In the genomic region with DNA sequence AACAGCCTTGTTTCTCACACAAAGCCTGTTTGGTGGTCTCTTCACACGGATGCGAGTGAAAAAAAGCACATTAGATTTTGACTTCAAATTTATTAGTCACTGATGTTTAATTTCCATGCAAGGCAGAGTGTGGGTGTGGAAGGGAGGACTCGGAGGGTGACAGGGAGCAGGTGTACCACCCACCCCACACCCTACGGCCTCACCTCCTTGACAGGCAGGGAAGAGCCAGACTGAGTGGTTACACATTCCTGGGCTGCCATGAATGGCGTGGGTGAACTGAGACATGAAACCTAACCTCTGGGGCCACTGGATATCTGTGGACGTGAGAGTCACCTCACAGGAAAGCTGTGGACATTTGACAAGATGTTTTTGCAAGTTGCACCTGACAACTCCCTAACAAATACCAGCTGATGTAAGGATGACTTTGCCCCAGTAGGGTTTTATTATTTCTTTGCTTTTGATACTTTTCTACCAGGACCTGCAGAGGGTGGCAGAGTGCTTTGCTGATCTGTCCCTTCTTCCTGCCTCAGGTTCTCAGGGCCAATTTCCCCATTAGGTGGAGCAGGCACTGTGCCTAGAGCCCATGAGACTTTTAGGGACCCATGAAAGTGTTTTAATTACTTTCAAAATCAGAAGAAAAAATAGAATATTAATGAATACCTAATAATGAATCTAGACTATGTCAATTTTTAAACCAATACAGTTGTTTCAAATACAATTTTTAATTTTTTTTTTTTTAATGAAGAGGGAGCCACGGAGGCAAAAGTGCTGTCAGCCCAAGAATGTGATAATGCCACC, we compare ENCODE assay signal across 1 cellular context.
TF ChIP-seq lines count a peak whose summit lies in the region.

No MANE protein-coding gene starts in this region.

TF ChIP-seq in K562, 482 proteins besides CTCF, POLR2A, EP300 and RAD21 (continued from another document):
- no peak for TF ChIP-seq BRD9 (IDR thresholded peaks at IDR 0.05; ENCODE audit: low read depth, partially characterized antibody)
- TF ChIP-seq CCNT2 (IDR thresholded peaks at IDR 0.05; ENCODE audit: borderline replicate concordance, extremely low read depth, insufficient read length, low read depth, low read length), result no peak
- no peak for TF ChIP-seq PHB2 (IDR thresholded peaks at IDR 0.05; ENCODE audit: low read depth)
- TF ChIP-seq DNMT1 (IDR thresholded peaks at IDR 0.05), result no peak
- TF ChIP-seq ELF2 (CRISPR knock-in tag; IDR thresholded peaks at IDR 0.05), result no peak
- TF ChIP-seq, protein P1, sequence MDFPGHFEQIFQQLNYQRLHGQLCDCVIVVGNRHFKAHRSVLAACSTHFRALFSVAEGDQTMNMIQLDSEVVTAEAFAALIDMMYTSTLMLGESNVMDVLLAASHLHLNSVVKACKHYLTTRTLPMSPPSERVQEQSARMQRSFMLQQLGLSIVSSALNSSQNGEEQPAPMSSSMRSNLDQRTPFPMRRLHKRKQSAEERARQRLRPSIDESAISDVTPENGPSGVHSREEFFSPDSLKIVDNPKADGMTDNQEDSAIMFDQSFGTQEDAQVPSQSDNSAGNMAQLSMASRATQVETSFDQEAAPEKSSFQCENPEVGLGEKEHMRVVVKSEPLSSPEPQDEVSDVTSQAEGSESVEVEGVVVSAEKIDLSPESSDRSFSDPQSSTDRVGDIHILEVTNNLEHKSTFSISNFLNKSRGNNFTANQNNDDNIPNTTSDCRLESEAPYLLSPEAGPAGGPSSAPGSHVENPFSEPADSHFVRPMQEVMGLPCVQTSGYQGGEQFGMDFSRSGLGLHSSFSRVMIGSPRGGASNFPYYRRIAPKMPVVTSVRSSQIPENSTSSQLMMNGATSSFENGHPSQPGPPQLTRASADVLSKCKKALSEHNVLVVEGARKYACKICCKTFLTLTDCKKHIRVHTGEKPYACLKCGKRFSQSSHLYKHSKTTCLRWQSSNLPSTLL (IDR thresholded peaks at IDR 0.05), result no peak
- no peak for TF ChIP-seq FOXP1 (CRISPR knock-in tag; IDR thresholded peaks at IDR 0.05)
- TF ChIP-seq ELF1 (tag; IDR thresholded peaks at IDR 0.05), result no peak
- 0 out of 2 replicates have a peak, but pooled peaks have one; percentile 36 for TF ChIP-seq ARID2 (IDR thresholded peaks at IDR 0.05)
- TF ChIP-seq XRCC3 (IDR thresholded peaks at IDR 0.05), result no peak
- TF ChIP-seq GTF2E2 (tag; IDR thresholded peaks at IDR 0.05), result no peak
- no peak for TF ChIP-seq NRF1 (conservative IDR thresholded peaks at IDR 0.05 in 1 of 2, IDR thresholded peaks at IDR 0.05 in 1 of 2)
- TF ChIP-seq MXI1 (IDR thresholded peaks at IDR 0.05; ENCODE audit: low read depth, low read length), result no peak
- TF ChIP-seq BCOR (IDR thresholded peaks at IDR 0.05), result no peak
- TF ChIP-seq, protein P2, sequence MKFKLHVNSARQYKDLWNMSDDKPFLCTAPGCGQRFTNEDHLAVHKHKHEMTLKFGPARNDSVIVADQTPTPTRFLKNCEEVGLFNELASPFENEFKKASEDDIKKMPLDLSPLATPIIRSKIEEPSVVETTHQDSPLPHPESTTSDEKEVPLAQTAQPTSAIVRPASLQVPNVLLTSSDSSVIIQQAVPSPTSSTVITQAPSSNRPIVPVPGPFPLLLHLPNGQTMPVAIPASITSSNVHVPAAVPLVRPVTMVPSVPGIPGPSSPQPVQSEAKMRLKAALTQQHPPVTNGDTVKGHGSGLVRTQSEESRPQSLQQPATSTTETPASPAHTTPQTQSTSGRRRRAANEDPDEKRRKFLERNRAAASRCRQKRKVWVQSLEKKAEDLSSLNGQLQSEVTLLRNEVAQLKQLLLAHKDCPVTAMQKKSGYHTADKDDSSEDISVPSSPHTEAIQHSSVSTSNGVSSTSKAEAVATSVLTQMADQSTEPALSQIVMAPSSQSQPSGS (CRISPR knock-in tag; IDR thresholded peaks at IDR 0.05), result no peak
- TF ChIP-seq, protein P3, sequence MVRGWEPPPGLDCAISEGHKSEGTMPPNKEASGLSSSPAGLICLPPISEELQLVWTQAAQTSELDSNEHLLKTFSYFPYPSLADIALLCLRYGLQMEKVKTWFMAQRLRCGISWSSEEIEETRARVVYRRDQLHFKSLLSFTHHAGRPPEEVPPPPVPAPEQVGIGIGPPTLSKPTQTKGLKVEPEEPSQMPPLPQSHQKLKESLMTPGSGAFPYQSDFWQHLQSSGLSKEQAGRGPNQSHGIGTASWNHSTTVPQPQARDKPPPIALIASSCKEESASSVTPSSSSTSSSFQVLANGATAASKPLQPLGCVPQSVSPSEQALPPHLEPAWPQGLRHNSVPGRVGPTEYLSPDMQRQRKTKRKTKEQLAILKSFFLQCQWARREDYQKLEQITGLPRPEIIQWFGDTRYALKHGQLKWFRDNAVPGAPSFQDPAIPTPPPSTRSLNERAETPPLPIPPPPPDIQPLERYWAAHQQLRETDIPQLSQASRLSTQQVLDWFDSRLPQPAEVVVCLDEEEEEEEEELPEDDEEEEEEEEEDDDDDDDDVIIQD (CRISPR knock-in tag; IDR thresholded peaks at IDR 0.05), result no peak
- TF ChIP-seq, protein P4, sequence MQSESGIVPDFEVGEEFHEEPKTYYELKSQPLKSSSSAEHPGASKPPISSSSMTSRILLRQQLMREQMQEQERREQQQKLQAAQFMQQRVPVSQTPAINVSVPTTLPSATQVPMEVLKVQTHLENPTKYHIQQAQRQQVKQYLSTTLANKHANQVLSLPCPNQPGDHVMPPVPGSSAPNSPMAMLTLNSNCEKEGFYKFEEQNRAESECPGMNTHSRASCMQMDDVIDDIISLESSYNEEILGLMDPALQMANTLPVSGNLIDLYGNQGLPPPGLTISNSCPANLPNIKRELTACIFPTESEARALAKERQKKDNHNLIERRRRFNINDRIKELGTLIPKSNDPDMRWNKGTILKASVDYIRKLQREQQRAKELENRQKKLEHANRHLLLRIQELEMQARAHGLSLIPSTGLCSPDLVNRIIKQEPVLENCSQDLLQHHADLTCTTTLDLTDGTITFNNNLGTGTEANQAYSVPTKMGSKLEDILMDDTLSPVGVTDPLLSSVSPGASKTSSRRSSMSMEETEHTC (IDR thresholded peaks at IDR 0.05), result no peak
- peak; percentile 75 for TF ChIP-seq SMC3 (conservative IDR thresholded peaks at IDR 0.05; ENCODE audit: insufficient read depth, low read depth, low read length)
- TF ChIP-seq, protein P5, sequence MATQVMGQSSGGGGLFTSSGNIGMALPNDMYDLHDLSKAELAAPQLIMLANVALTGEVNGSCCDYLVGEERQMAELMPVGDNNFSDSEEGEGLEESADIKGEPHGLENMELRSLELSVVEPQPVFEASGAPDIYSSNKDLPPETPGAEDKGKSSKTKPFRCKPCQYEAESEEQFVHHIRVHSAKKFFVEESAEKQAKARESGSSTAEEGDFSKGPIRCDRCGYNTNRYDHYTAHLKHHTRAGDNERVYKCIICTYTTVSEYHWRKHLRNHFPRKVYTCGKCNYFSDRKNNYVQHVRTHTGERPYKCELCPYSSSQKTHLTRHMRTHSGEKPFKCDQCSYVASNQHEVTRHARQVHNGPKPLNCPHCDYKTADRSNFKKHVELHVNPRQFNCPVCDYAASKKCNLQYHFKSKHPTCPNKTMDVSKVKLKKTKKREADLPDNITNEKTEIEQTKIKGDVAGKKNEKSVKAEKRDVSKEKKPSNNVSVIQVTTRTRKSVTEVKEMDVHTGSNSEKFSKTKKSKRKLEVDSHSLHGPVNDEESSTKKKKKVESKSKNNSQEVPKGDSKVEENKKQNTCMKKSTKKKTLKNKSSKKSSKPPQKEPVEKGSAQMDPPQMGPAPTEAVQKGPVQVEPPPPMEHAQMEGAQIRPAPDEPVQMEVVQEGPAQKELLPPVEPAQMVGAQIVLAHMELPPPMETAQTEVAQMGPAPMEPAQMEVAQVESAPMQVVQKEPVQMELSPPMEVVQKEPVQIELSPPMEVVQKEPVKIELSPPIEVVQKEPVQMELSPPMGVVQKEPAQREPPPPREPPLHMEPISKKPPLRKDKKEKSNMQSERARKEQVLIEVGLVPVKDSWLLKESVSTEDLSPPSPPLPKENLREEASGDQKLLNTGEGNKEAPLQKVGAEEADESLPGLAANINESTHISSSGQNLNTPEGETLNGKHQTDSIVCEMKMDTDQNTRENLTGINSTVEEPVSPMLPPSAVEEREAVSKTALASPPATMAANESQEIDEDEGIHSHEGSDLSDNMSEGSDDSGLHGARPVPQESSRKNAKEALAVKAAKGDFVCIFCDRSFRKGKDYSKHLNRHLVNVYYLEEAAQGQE (CRISPR knock-in tag; IDR thresholded peaks at IDR 0.05; ENCODE audit: low read depth), result no peak
- TF ChIP-seq, protein P6, sequence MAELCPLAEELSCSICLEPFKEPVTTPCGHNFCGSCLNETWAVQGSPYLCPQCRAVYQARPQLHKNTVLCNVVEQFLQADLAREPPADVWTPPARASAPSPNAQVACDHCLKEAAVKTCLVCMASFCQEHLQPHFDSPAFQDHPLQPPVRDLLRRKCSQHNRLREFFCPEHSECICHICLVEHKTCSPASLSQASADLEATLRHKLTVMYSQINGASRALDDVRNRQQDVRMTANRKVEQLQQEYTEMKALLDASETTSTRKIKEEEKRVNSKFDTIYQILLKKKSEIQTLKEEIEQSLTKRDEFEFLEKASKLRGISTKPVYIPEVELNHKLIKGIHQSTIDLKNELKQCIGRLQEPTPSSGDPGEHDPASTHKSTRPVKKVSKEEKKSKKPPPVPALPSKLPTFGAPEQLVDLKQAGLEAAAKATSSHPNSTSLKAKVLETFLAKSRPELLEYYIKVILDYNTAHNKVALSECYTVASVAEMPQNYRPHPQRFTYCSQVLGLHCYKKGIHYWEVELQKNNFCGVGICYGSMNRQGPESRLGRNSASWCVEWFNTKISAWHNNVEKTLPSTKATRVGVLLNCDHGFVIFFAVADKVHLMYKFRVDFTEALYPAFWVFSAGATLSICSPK (IDR thresholded peaks at IDR 0.05; ENCODE audit: borderline replicate concordance), result no peak
- no peak for TF ChIP-seq ZFPM2 (CRISPR knock-in tag; IDR thresholded peaks at IDR 0.05)
- TF ChIP-seq, protein P7, sequence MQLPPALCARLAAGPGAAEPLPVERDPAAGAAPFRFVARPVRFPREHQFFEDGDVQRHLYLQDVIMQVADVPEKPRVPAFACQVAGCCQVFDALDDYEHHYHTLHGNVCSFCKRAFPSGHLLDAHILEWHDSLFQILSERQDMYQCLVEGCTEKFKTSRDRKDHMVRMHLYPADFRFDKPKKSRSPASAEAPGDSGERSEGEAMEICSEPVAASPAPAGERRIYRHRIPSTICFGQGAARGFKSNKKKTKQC (CRISPR knock-in tag; IDR thresholded peaks at IDR 0.05), result no peak
- TF ChIP-seq STAG1 (CRISPR knock-in tag; IDR thresholded peaks at IDR 0.05; ENCODE audit: borderline replicate concordance), result peak; percentile 15; the same call in 1 of the 2 replicates
- TF ChIP-seq, protein P8, sequence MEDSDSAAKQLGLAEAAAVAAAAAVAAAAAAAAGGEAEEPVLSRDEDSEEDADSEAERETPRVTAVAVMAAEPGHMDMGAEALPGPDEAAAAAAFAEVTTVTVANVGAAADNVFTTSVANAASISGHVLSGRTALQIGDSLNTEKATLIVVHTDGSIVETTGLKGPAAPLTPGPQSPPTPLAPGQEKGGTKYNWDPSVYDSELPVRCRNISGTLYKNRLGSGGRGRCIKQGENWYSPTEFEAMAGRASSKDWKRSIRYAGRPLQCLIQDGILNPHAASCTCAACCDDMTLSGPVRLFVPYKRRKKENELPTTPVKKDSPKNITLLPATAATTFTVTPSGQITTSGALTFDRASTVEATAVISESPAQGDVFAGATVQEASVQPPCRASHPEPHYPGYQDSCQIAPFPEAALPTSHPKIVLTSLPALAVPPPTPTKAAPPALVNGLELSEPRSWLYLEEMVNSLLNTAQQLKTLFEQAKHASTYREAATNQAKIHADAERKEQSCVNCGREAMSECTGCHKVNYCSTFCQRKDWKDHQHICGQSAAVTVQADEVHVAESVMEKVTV (CRISPR knock-in tag; IDR thresholded peaks at IDR 0.05), result peak; percentile 91
- no peak for TF ChIP-seq PHTF2 (CRISPR knock-in tag; IDR thresholded peaks at IDR 0.05)
- TF ChIP-seq MECOM (CRISPR knock-in tag; IDR thresholded peaks at IDR 0.05), result no peak
TF ChIP-seq in K562: peak in this region for 4.
